In the genomic region with DNA sequence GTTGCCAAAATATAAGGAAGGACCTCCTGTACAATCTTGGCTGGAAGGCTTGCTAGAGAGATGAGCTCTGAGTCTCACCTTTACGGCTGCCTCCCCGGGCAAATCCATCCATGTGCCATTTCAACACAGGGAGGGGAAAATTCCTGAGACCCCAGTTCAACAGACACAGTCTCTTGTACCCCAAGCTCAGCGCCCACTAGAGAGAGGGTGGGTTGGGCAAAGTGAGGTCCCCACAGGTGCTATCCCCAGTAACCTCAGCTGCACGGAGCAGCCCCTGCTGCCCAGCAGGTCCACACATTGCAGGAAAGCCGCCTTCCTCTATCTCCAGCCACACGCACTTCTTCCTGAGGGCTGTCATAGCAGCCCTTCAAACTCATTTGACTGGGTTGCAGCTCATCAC, we compare ENCODE assay signal across 16 cellular contexts.
A peak's percentile ranks its signal among the peaks of the same experiment; 100 is the strongest.
DNase-seq lines count a peak whose midpoint lies in the region; ATAC-seq and TF ChIP-seq lines count a peak whose summit lies in the region.
"Had no signal": no experiment of that assay in that cellular context is flagged by ENCODE, and none has a peak within 500 bp of the region (broad histone marks: within the 10 kb centered on the region; RNA-seq: fewer than 3 reads in every experiment).

No MANE protein-coding gene starts in this region.

- no peak overlapping the region for H2BK120ac ChIP-seq in mesenchymal stem cell (ENCODE audit: low read depth, low read length)

- no peak overlapping the region for H2AK5ac ChIP-seq in mesenchymal stem cell (ENCODE audit: low read length, severe bottlenecking)

- no peak overlapping the region for H4K8ac ChIP-seq in mesenchymal stem cell (ENCODE audit: low read length)

- H2BK12ac ChIP-seq in mesenchymal stem cell (ENCODE audit: low read length in 2 of 2): no peak overlapping the region

- H3K36me3 ChIP-seq in mesenchymal stem cell (ENCODE audit: control insufficient read depth in 1 of 2, insufficient read depth in 2 of 2, low read depth in 1 of 2, low read length in 2 of 2) (peaks cover 12 to 14% of the 10 kb centered on the region in 2 experiments), uterus (no peaks in the 10 kb centered on the region), MG63 (peaks cover 8% of the 10 kb centered on the region; the same call in 1 of the 2 replicates)
- H3K36me3 ChIP-seq: BLaER1 had no signal

- H3K9ac ChIP-seq in mesenchymal stem cell (ENCODE audit: low read length): no peak overlapping the region
- H3K9ac ChIP-seq: BLaER1 had no signal

- H3K27me3 ChIP-seq in mesenchymal stem cell (ENCODE audit: control insufficient read depth in 1 of 2, insufficient read depth in 1 of 2, low read length in 2 of 2): no peaks in the 10 kb centered on the region
- no peaks in the 10 kb centered on the region for H3K27me3 ChIP-seq in uterus
- no peaks in the 10 kb centered on the region for H3K27me3 ChIP-seq in MG63
- H3K27me3 ChIP-seq: BLaER1 had no signal

- no peak overlapping the region for H2BK5ac ChIP-seq in mesenchymal stem cell (ENCODE audit: low read depth, low read length, poor library complexity, severe bottlenecking)

- intact Hi-C loops in cardiac septum (cut with DNase I) (no loop called here), Right ventricle myocardium inferior (cut with DNase I) (no loop called here), uterus (cut with DNase I; ENCODE audit: low total_unique reads) (loop anchor here (10.0 kb wide), 1 partner anchor 66 kb away; no protein-coding TSS in a partner anchor)

- peaks cover 7% of the 10 kb centered on the region for H3K79me1 ChIP-seq in mesenchymal stem cell (replicated peaks; ENCODE audit: low read length, poor library complexity, severe bottlenecking)

- H3K18ac ChIP-seq in mesenchymal stem cell (ENCODE audit: low read depth in 1 of 2, low read length in 2 of 2): no peak overlapping the region

- H3K14ac ChIP-seq in mesenchymal stem cell (ENCODE audit: low read length in 2 of 2): no peak overlapping the region

- TF ChIP-seq POLR2A in uterus (IDR thresholded peaks at IDR 0.05): no peak

- H4K91ac ChIP-seq in mesenchymal stem cell (ENCODE audit: low read length): peak overlapping the region; percentile 43

- ATAC-seq in Right ventricle myocardium inferior: no peak
- ATAC-seq in GM18861 (IDR thresholded peaks at IDR 0.05; ENCODE audit: unreplicated experiment): no peak
- ATAC-seq: CD8-positive, alpha-beta T cell had no signal

- no peak overlapping the region for H3K23ac ChIP-seq in mesenchymal stem cell (ENCODE audit: low read length in 2 of 2)

- 83% methylated on average over 6 of the region's 6 CpGs for WGBS in mesenchymal stem cell

- peak; percentile 43 for DNase-seq in cardiac septum (ENCODE audit: low spot score)
- no peak for DNase-seq in Right ventricle myocardium inferior (ENCODE audit: missing footprints)
- no peak for DNase-seq in mesenchymal stem cell
- peak in 1 of 2 donors; percentile 9 for DNase-seq in uterus
- no peak for DNase-seq in MG63
- DNase-seq: Caco-2; CD4-positive, CD25-positive, alpha-beta regulatory T cell; CD8-positive, alpha-beta T cell; DMS153; DND-41; H7; HCEC 1CT had no signal

- H3K27ac ChIP-seq in mesenchymal stem cell (ENCODE audit: low read length, poor library complexity, severe bottlenecking) (no peak overlapping the region), uterus (peak overlapping the region; percentile 58 to 59)
- H3K27ac ChIP-seq: 22Rv1, BLaER1, C4-2B had no signal

- no peak for TF ChIP-seq CTCF in uterus (IDR thresholded peaks at IDR 0.05)

- no peaks in the 10 kb centered on the region for H3K9me3 ChIP-seq in mesenchymal stem cell (ENCODE audit: control insufficient read depth, low read length)
- no peaks in the 10 kb centered on the region for H3K9me3 ChIP-seq in uterus
- H3K9me3 ChIP-seq in MG63: no peaks in the 10 kb centered on the region; the same call in 1 of the 2 replicates
- H3K9me3 ChIP-seq: Caco-2 had no signal

- H3K4me2 ChIP-seq in mesenchymal stem cell (ENCODE audit: low read length, poor library complexity, severe bottlenecking): no peak overlapping the region
- H3K4me2 ChIP-seq: BLaER1 had no signal

- H3K4me1 ChIP-seq in mesenchymal stem cell (ENCODE audit: control insufficient read depth, insufficient read depth, low read depth, low read length) (peaks cover 9% of the 10 kb centered on the region), uterus (peaks cover 0 to 6% of the 10 kb centered on the region in 2 donors)
- H3K4me1 ChIP-seq: Caco-2 had no signal

- H2BK15ac ChIP-seq in mesenchymal stem cell (ENCODE audit: low read depth, poor library complexity, severe bottlenecking): no peak overlapping the region

- H3K4me3 ChIP-seq in mesenchymal stem cell (ENCODE audit: insufficient read depth in 1 of 2, low read depth in 1 of 2, low read length in 2 of 2) (no peak overlapping the region), uterus (no peak overlapping the region), MG63 (no peak overlapping the region)
- H3K4me3 ChIP-seq: BLaER1 had no signal

- H2AFZ ChIP-seq in mesenchymal stem cell (ENCODE audit: low read depth, low read length): no peak overlapping the region

- H3K4ac ChIP-seq in mesenchymal stem cell (ENCODE audit: low read depth in 1 of 2, low read length in 2 of 2): no peak overlapping the region
